In the genomic region with DNA sequence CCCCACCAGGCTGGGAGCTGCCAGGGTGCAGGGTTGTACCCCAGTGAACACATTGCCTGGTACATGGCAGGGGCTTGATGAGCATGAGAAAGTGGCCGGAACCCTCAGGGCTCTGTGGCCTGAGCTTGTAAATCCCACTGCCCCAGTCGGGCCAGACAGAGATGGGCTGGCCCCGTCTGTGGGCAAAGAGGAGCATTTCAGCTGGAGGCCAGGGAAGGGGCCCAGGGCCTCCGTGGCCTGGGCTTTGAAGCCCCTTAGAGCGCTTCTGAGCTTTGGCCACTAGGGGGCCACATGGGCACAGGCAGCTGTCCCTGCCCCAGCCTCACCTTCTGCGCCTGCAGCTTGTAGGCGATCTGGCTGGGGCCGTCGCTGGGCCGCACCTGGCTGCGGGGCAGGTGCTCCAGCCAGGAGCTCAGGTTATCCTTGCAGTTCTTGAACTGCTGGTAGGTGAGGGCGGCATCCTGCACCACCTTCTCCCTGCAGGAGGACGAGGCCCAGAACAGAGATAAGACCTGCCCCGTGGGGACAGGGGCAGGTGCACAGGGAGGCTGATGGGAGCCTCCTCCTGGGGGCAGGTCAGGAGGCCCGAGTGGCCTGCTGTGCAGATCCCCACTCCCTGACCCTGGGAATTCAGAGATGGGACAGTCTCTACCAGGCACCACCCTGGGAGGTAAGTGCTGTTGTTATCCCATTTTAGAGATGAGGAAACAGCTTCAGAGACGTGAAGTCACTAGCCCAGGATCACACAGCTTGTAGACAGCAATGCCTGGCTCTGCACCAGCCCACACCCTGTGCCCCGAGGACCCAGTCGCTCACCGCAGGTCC, we compare ENCODE assay signal across 9 cellular contexts. TPM values are rescaled to one million over a fixed set of nuclear protein-coding genes. Genes with fewer than 3 reads are reported as not detected.
A peak's percentile ranks its signal among the peaks of the same experiment; 100 is the strongest.
DNase-seq lines count a peak whose midpoint lies in the region; ATAC-seq and TF ChIP-seq lines count a peak whose summit lies in the region.
"Had no signal": no experiment of that assay in that cellular context is flagged by ENCODE, and none has a peak within 500 bp of the region (broad histone marks: within the 10 kb centered on the region; RNA-seq: fewer than 3 reads in every experiment).

No MANE protein-coding gene starts in this region.

- H3K4me1 Mint-ChIP-seq in Calu3 (ENCODE audit: low read depth, unreplicated experiment), result no peaks in the 10 kb centered on the region

- no peaks in the 10 kb centered on the region for H3K9me3 ChIP-seq in mesenchymal stem cell (ENCODE audit: control insufficient read depth, low read length)

- H4K8ac ChIP-seq in mesenchymal stem cell (ENCODE audit: low read length), result peak overlapping the region; percentile 80

- peak; percentile 79 for ATAC-seq in HG03280 (IDR thresholded peaks at IDR 0.05; ENCODE audit: unreplicated experiment)
- no peak for ATAC-seq in HG03045 (IDR thresholded peaks at IDR 0.05; ENCODE audit: unreplicated experiment)

- peak overlapping the region; percentile 20 for H2AK5ac ChIP-seq in mesenchymal stem cell (ENCODE audit: low read length, severe bottlenecking)

- no peak overlapping the region for H4K91ac ChIP-seq in mesenchymal stem cell (ENCODE audit: low read length)

- no peak overlapping the region for H3K27ac ChIP-seq in mesenchymal stem cell (ENCODE audit: low read length, poor library complexity, severe bottlenecking)

- no peak overlapping the region for H2BK15ac ChIP-seq in mesenchymal stem cell (ENCODE audit: low read depth, poor library complexity, severe bottlenecking)

- no peak overlapping the region for H2BK5ac ChIP-seq in mesenchymal stem cell (ENCODE audit: low read depth, low read length, poor library complexity, severe bottlenecking)

- no peak overlapping the region for H3K4me2 ChIP-seq in mesenchymal stem cell (ENCODE audit: low read length, poor library complexity, severe bottlenecking)

- H3K79me1 ChIP-seq in mesenchymal stem cell (replicated peaks; ENCODE audit: low read length, poor library complexity, severe bottlenecking), result no peaks in the 10 kb centered on the region

- WGBS in mesenchymal stem cell, result 26% methylated on average over 19 of the region's 19 CpGs

- H3K9ac ChIP-seq in mesenchymal stem cell (ENCODE audit: low read length), result no peak overlapping the region

- no peak overlapping the region for H3K23ac ChIP-seq in mesenchymal stem cell (ENCODE audit: low read length in 2 of 2)

- peak overlapping the region in 1 of 2 experiments; percentile 57 for H3K14ac ChIP-seq in mesenchymal stem cell (ENCODE audit: low read length in 2 of 2)

- H3K27ac Mint-ChIP-seq in Calu3 (ENCODE audit: unreplicated experiment), result no peak overlapping the region
- H3K27ac Mint-ChIP-seq: T-helper 1 cell treated with Interleukin-12 subunit alpha and Interleukin-12 subunit beta and Interleukin-4 antibody, amounts not matched to agents 30 μg/mL and 1 μg/mL, for 36 hours had no signal

- no peaks in the 10 kb centered on the region for H3K27me3 Mint-ChIP-seq in Calu3 (ENCODE audit: unreplicated experiment)

- H3K36me3 ChIP-seq in mesenchymal stem cell (ENCODE audit: control insufficient read depth in 1 of 2, insufficient read depth in 2 of 2, low read depth in 1 of 2, low read length in 2 of 2), result no peaks in the 10 kb centered on the region

- peak; percentile 97 for TF ChIP-seq CTCF in Calu3 (IDR thresholded peaks at IDR 0.05; ENCODE audit: unreplicated experiment)

- no TSS peak for BruUV-seq in Calu3 (replicated peaks; lab: Mats Ljungman, UMichigan)

- peaks cover 0 to 63% of the 10 kb centered on the region in 2 experiments for H3K27me3 ChIP-seq in mesenchymal stem cell (ENCODE audit: control insufficient read depth in 1 of 2, insufficient read depth in 1 of 2, low read length in 2 of 2)

- DNase-seq in Calu3, result peak; percentile 82
- peak; percentile 81 for DNase-seq in NCI-H748 (lab: John Stamatoyannopoulos, UW; ENCODE audit: unreplicated experiment)
- DNase-seq in activated CD4-positive, alpha-beta T cell treated with anti-CD3 and anti-CD28 coated beads, Interleukin-2, amount 50 U/mL, for 48 hours, result peak; percentile 79 to 82
- peak; percentile 73 for DNase-seq in effector CD4-positive, alpha-beta T cell
- peak; percentile 68 for DNase-seq in mesenchymal stem cell
- peak; percentile 62 to 63 for DNase-seq in stimulated activated CD8-positive, alpha-beta memory T cell treated with anti-CD3 and anti-CD28 coated beads, Interleukin-15, amount 100 ng/mL, for 48 hours (ENCODE audit: low read depth in 2 of 2)

- H3K36me3 Mint-ChIP-seq in Calu3 (ENCODE audit: insufficient read depth, unreplicated experiment), result peaks cover 58% of the 10 kb centered on the region

- H2BK120ac ChIP-seq in mesenchymal stem cell (ENCODE audit: low read depth, low read length), result no peak overlapping the region

- no peak overlapping the region for H2AFZ ChIP-seq in mesenchymal stem cell (ENCODE audit: low read depth, low read length)

- no peak overlapping the region for H3K4me3 ChIP-seq in mesenchymal stem cell (ENCODE audit: insufficient read depth in 1 of 2, low read depth in 1 of 2, low read length in 2 of 2)

- H3K9me3 Mint-ChIP-seq in Calu3 (ENCODE audit: low read depth, unreplicated experiment), result no peaks in the 10 kb centered on the region
- H3K9me3 Mint-ChIP-seq: T-helper 1 cell treated with Interleukin-12 subunit alpha and Interleukin-12 subunit beta and Interleukin-4 antibody, amounts not matched to agents 30 μg/mL and 1 μg/mL, for 36 hours had no signal

- no peak overlapping the region for H3K4me3 Mint-ChIP-seq in Calu3 (ENCODE audit: low read depth, unreplicated experiment)
- H3K4me3 Mint-ChIP-seq: T-helper 1 cell treated with Interleukin-12 subunit alpha and Interleukin-12 subunit beta and Interleukin-4 antibody, amounts not matched to agents 30 μg/mL and 1 μg/mL, for 36 hours had no signal

- peak overlapping the region in 1 of 2 experiments; percentile 8 for H2BK12ac ChIP-seq in mesenchymal stem cell (ENCODE audit: low read length in 2 of 2)

- peaks cover 18% of the 10 kb centered on the region for H3K4me1 ChIP-seq in mesenchymal stem cell (ENCODE audit: control insufficient read depth, insufficient read depth, low read depth, low read length)

- no peak overlapping the region for H3K18ac ChIP-seq in mesenchymal stem cell (ENCODE audit: low read depth in 1 of 2, low read length in 2 of 2)

- CTCF ChIA-PET in Calu3 (lab: Charles Lee), result interaction anchor here (0.5 to 1.7 kb wide), 16 partner anchors 10 to 265 kb away, joined by 3 to 14 read pairs (median 4); a partner anchor contains a TSS

- intact Hi-C loops in Calu3 (cut with micrococcal nuclease; ENCODE audit: unreplicated experiment), result loop anchor here (1.0 kb wide), 1 partner anchor 43 kb away; no protein-coding TSS in a partner anchor

- H3K4ac ChIP-seq in mesenchymal stem cell (ENCODE audit: low read depth in 1 of 2, low read length in 2 of 2), result no peak overlapping the region

RNA-seq across cellular contexts. Expression of a gene that starts 12.8 kb away (rescaled TPM):
- 51.8 and 59.7 TPM in 2 replicates for total RNA-seq in Calu3 (2022)
- not detected for polyA plus RNA-seq in mesenchymal stem cell (2013, experiment 1 of 2)
- polyA plus RNA-seq in mesenchymal stem cell (2013, experiment 2 of 2), result not detected

RNA-seq across cellular contexts. Expression of a gene that starts 13.7 kb away (rescaled TPM):
- 9.4 and 9.8 TPM in 2 replicates for total RNA-seq in Calu3 (2022)
- polyA plus RNA-seq in mesenchymal stem cell (2013, experiment 1 of 2), result 3.5 TPM
- polyA plus RNA-seq in mesenchymal stem cell (2013, experiment 2 of 2), result 3.1 TPM

RNA-seq across cellular contexts. Expression of a gene that starts 35.3 kb away (rescaled TPM):
- 15.3 and 15.8 TPM in 2 replicates for total RNA-seq in Calu3 (2022)
- 21.3 TPM for polyA plus RNA-seq in mesenchymal stem cell (2013, experiment 1 of 2)
- 20.5 TPM for polyA plus RNA-seq in mesenchymal stem cell (2013, experiment 2 of 2)

RNA-seq across cellular contexts. Expression of a gene that starts 35.3 kb away (rescaled TPM):
- total RNA-seq in Calu3 (2022), result 53.1 and 57.3 TPM in 2 replicates
- polyA plus RNA-seq in mesenchymal stem cell (2013, experiment 1 of 2), result 14.7 TPM
- polyA plus RNA-seq in mesenchymal stem cell (2013, experiment 2 of 2), result 14.0 TPM

RNA-seq across cellular contexts. Expression of a gene that starts 58.0 kb away (rescaled TPM):
- total RNA-seq in Calu3 (2022), result 80.7 and 84.5 TPM in 2 replicates
- polyA plus RNA-seq in mesenchymal stem cell (2013, experiment 1 of 2), result 56.0 TPM
- 57.0 TPM for polyA plus RNA-seq in mesenchymal stem cell (2013, experiment 2 of 2)
